ENCODE assay signal across 1 cellular context in the genomic region with DNA sequence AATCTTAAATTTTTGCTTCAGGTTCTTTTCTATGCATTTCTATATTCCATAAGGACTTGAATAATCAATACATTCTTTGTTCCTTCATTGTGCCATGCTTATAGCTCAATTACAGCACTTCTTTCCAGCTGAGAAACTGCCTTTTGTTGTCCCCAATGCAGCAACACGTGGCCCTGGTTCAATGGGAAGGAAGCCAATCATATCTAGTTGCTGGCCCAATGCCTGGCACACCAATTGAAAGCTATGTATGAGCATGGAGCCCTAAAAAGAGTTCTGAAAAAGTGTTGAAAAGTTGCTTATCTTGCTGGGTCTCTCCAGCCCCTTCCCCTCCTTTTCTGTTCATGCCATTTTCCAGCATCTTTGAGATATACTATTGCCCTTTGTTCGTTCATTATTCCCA.
TF ChIP-seq lines count a peak whose summit lies in the region.

No MANE protein-coding gene starts in this region.

TF ChIP-seq in HepG2, 621 proteins besides CTCF, POLR2A, EP300 and RAD21 (continued from another document):
- TF ChIP-seq, protein P1, sequence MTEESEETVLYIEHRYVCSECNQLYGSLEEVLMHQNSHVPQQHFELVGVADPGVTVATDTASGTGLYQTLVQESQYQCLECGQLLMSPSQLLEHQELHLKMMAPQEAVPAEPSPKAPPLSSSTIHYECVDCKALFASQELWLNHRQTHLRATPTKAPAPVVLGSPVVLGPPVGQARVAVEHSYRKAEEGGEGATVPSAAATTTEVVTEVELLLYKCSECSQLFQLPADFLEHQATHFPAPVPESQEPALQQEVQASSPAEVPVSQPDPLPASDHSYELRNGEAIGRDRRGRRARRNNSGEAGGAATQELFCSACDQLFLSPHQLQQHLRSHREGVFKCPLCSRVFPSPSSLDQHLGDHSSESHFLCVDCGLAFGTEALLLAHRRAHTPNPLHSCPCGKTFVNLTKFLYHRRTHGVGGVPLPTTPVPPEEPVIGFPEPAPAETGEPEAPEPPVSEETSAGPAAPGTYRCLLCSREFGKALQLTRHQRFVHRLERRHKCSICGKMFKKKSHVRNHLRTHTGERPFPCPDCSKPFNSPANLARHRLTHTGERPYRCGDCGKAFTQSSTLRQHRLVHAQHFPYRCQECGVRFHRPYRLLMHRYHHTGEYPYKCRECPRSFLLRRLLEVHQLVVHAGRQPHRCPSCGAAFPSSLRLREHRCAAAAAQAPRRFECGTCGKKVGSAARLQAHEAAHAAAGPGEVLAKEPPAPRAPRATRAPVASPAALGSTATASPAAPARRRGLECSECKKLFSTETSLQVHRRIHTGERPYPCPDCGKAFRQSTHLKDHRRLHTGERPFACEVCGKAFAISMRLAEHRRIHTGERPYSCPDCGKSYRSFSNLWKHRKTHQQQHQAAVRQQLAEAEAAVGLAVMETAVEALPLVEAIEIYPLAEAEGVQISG (CRISPR knock-in tag; IDR thresholded peaks at IDR 0.05) = no peak
- no peak for TF ChIP-seq ZNF703 (CRISPR knock-in tag; IDR thresholded peaks at IDR 0.05; ENCODE audit: borderline replicate concordance)
- TF ChIP-seq, protein P2, sequence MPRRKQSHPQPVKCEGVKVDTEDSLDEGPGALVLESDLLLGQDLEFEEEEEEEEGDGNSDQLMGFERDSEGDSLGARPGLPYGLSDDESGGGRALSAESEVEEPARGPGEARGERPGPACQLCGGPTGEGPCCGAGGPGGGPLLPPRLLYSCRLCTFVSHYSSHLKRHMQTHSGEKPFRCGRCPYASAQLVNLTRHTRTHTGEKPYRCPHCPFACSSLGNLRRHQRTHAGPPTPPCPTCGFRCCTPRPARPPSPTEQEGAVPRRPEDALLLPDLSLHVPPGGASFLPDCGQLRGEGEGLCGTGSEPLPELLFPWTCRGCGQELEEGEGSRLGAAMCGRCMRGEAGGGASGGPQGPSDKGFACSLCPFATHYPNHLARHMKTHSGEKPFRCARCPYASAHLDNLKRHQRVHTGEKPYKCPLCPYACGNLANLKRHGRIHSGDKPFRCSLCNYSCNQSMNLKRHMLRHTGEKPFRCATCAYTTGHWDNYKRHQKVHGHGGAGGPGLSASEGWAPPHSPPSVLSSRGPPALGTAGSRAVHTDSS (CRISPR knock-in tag; conservative IDR thresholded peaks at IDR 0.05) = no peak
